Comparison of ENCODE assay signal across 13 cellular contexts in the genomic region with DNA sequence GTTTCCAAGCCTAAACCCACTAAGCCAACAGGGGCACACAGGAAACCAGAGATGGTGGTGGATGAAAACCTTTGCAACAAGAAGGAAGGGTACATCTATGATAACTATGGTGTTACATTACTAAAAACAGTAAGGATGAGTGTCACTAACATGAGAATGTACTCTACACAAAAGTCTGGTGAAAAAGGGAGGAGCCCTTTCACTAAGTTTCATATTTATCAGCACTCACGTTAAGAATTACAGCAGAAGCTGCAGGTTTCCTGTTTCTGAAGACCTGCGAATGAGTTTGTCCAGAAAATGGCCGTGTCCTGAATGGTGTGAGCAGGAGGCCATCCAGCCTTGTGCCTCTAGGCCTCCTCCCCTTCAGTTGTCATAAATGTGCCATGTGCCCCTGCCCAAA. TPM values are rescaled to one million over a fixed set of nuclear protein-coding genes. Genes with fewer than 3 reads are reported as not detected.
DNase-seq lines count a peak whose midpoint lies in the region; ATAC-seq and TF ChIP-seq lines count a peak whose summit lies in the region.
"Had no signal": no experiment of that assay in that cellular context is flagged by ENCODE, and none has a peak within 500 bp of the region (broad histone marks: within the 10 kb centered on the region; RNA-seq: fewer than 3 reads in every experiment).

No MANE protein-coding gene starts in this region.

- no peak for TF ChIP-seq CTCF in gastroesophageal sphincter (IDR thresholded peaks at IDR 0.05)

- TF ChIP-seq POLR2A in GM18505 (IDR thresholded peaks at IDR 0.05; ENCODE audit: borderline replicate concordance, extremely low read depth, insufficient read depth, insufficient read length) (peak; percentile 30), gastroesophageal sphincter (IDR thresholded peaks at IDR 0.05) (no peak)

- H3K4me1 Mint-ChIP-seq in activated T-cell treated with anti-CD3 and anti-CD28 coated beads, Interleukin-2, amount 50 U/mL, for 72 hours (ENCODE audit: low read depth): peaks cover 77% of the 10 kb centered on the region
- H3K4me1 Mint-ChIP-seq in natural killer cell treated with Interleukin-12 subunit alpha and Interleukin-12 subunit beta and Interleukin-15 and Interleukin-18, amount 100 ng/mL, for 72 hours (ENCODE audit: low read depth in 2 of 2): peaks cover 49 to 52% of the 10 kb centered on the region in 2 donors

- H3K27ac Mint-ChIP-seq in activated T-cell treated with anti-CD3 and anti-CD28 coated beads, Interleukin-2, amount 50 U/mL, for 72 hours: peak overlapping the region; percentile 91
- peak overlapping the region; percentile 58 to 61 for H3K27ac Mint-ChIP-seq in natural killer cell treated with Interleukin-12 subunit alpha and Interleukin-12 subunit beta and Interleukin-15 and Interleukin-18, amount 100 ng/mL, for 72 hours

- peaks cover 0 to 4% of the 10 kb centered on the region in 2 donors for H3K36me3 Mint-ChIP-seq in activated T-cell treated with anti-CD3 and anti-CD28 coated beads, Interleukin-2, amount 50 U/mL, for 72 hours (ENCODE audit: insufficient read depth in 2 of 2)
- no peaks in the 10 kb centered on the region for H3K36me3 Mint-ChIP-seq in natural killer cell treated with Interleukin-12 subunit alpha and Interleukin-12 subunit beta and Interleukin-15 and Interleukin-18, amount 100 ng/mL, for 72 hours

- DNase-seq in CD1c-positive myeloid dendritic cell (ENCODE audit: extremely low spot score): peak; percentile 26
- peak; percentile 35 to 45 for DNase-seq in activated T-cell treated with anti-CD3 and anti-CD28 coated beads, Interleukin-2, amount 50 U/mL, for 72 hours
- no peak for DNase-seq in natural killer cell treated with Interleukin-12 subunit alpha and Interleukin-12 subunit beta and Interleukin-15 and Interleukin-18, amount 100 ng/mL, for 72 hours (ENCODE audit: low spot score)
- DNase-seq: activated CD8-positive, alpha-beta memory T cell treated with anti-CD3 and anti-CD28 coated beads, Interleukin-2, amount 50 U/mL, for 48 hours; brain microvascular endothelial cell; Caco-2; OCI-M1 had no signal

- H3K27me3 ChIP-seq in gastroesophageal sphincter: no peaks in the 10 kb centered on the region

- no peak for TF ChIP-seq EP300 in gastroesophageal sphincter (IDR thresholded peaks at IDR 0.05)

- peak overlapping the region in 2 of 4 donors; percentile 9 to 90 for H3K27ac ChIP-seq in gastroesophageal sphincter
- H3K27ac ChIP-seq: brain microvascular endothelial cell had no signal

- no peaks in the 10 kb centered on the region for H3K36me3 ChIP-seq in gastroesophageal sphincter
- H3K36me3 ChIP-seq: brain microvascular endothelial cell had no signal

- H3K9me3 ChIP-seq in gastroesophageal sphincter: no peaks in the 10 kb centered on the region
- H3K9me3 ChIP-seq: Caco-2 had no signal

- no peak overlapping the region for H3K4me3 ChIP-seq in gastroesophageal sphincter

- H3K4me3 Mint-ChIP-seq in activated T-cell treated with anti-CD3 and anti-CD28 coated beads, Interleukin-2, amount 50 U/mL, for 72 hours: peak overlapping the region; percentile 79 to 84
- H3K4me3 Mint-ChIP-seq in natural killer cell treated with Interleukin-12 subunit alpha and Interleukin-12 subunit beta and Interleukin-15 and Interleukin-18, amount 100 ng/mL, for 72 hours: peak overlapping the region; percentile 67

- 77 to 81% methylated on average over 3 of the region's 3 CpGs for WGBS in gastroesophageal sphincter (ENCODE audit: low coverage in 1 of 2), 2 donors

- ATAC-seq in GM18505 (IDR thresholded peaks at IDR 0.05; ENCODE audit: unreplicated experiment) (no peak), HG02973 (IDR thresholded peaks at IDR 0.05; ENCODE audit: unreplicated experiment) (no peak), gastroesophageal sphincter (no peak), GM18520 (IDR thresholded peaks at IDR 0.05; ENCODE audit: unreplicated experiment) (no peak), HG02885 (IDR thresholded peaks at IDR 0.05; ENCODE audit: poor library complexity, unreplicated experiment) (no peak)
- ATAC-seq in activated T-cell treated with anti-CD3 and anti-CD28 coated beads, Interleukin-2, amount 50 U/mL, for 72 hours (replicated peaks in 1 of 2): peak; percentile 35 to 36
- ATAC-seq in natural killer cell treated with Interleukin-12 subunit alpha and Interleukin-12 subunit beta and Interleukin-15 and Interleukin-18, amount 100 ng/mL, for 72 hours: no peak

- no peaks in the 10 kb centered on the region for H3K27me3 Mint-ChIP-seq in activated T-cell treated with anti-CD3 and anti-CD28 coated beads, Interleukin-2, amount 50 U/mL, for 72 hours (ENCODE audit: low read depth)
- peaks cover 0 to 11% of the 10 kb centered on the region in 2 donors for H3K27me3 Mint-ChIP-seq in natural killer cell treated with Interleukin-12 subunit alpha and Interleukin-12 subunit beta and Interleukin-15 and Interleukin-18, amount 100 ng/mL, for 72 hours

- H3K9me3 Mint-ChIP-seq in activated T-cell treated with anti-CD3 and anti-CD28 coated beads, Interleukin-2, amount 50 U/mL, for 72 hours: peaks cover 2% of the 10 kb centered on the region in 2 donors
- no peaks in the 10 kb centered on the region for H3K9me3 Mint-ChIP-seq in natural killer cell treated with Interleukin-12 subunit alpha and Interleukin-12 subunit beta and Interleukin-15 and Interleukin-18, amount 100 ng/mL, for 72 hours

- H3K4me1 ChIP-seq in gastroesophageal sphincter: peaks cover 13 to 71% (median 33%) of the 10 kb centered on the region in 3 donors

RNA-seq across cellular contexts. Expression of a gene that starts 17.8 kb away (rescaled TPM):
- total RNA-seq in activated T-cell treated with anti-CD3 and anti-CD28 coated beads, Interleukin-2, amount 50 U/mL, for 72 hours: 10 to 100 TPM; 53.1 to 55.5 TPM
- total RNA-seq in natural killer cell treated with Interleukin-12 subunit alpha and Interleukin-12 subunit beta and Interleukin-15 and Interleukin-18, amount 100 ng/mL, for 72 hours: 1 to 10 TPM; 3.1 to 3.5 TPM
- total RNA-seq in gastroesophageal sphincter: 10 to 100 TPM; 15.9 to 21.8 (median 18.0) TPM
- total RNA-seq: Caco-2, epithelial cell of proximal tubule had no signal

Comparison
In these comparisons a context has a peak if more than half of its experiments do, and no peak if none do; other contexts are left out.
1. ATAC-seq: peak in activated T-cell treated with anti-CD3 and anti-CD28 coated beads, Interleukin-2, amount 50 U/mL, for 72 hours (2 of 2); none in GM18505 (single experiment), natural killer cell treated with Interleukin-12 subunit alpha and Interleukin-12 subunit beta and Interleukin-15 and Interleukin-18, amount 100 ng/mL, for 72 hours (0 of 2), HG02973 (single experiment), gastroesophageal sphincter (single experiment), GM18520 (single experiment) and HG02885 (single experiment).